In the genomic region with DNA sequence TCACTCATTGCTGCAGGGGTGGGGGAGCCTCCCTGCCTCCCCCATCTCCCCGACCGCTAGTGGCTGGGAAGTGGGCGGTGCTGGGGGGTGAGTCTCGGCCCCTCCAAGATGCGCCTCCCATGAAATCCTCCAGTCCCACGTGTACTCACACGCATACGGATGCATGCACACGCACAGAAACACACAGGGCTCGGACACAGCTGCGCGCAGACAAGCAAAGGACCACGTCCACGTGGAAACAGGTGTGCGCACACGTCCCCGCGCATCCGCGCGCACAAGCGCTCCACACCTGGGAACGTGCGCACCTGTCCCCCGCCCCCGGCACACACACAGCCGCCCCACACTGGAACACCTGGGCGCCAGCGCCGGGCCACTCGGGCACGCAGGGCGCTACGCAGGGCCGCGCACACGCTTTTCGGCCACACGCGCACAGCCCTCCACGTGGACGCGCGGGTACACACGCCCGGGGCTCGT, we compare ENCODE assay signal across 7 cellular contexts. TPM values are rescaled to one million over a fixed set of nuclear protein-coding genes. Genes with fewer than 3 reads are reported as not detected.
A peak's percentile ranks its signal among the peaks of the same experiment; 100 is the strongest.
DNase-seq lines count a peak whose midpoint lies in the region; ATAC-seq lines count a peak whose summit lies in the region.

No MANE protein-coding gene starts in this region.

- no peaks in the 10 kb centered on the region for H3K36me3 ChIP-seq in HUES64 (ENCODE audit: insufficient read depth, low read length)

- 2% methylated on average over 47 of the region's 47 CpGs for WGBS in HUES64

- H3K27ac ChIP-seq in HUES64 (ENCODE audit: low read depth, low read length): no peak overlapping the region

- no peak for ATAC-seq in HG03565 (IDR thresholded peaks at IDR 0.05; ENCODE audit: unreplicated experiment)

- peaks cover 15% of the 10 kb centered on the region for H3K9me3 ChIP-seq in HUES64 (ENCODE audit: insufficient read depth, low read depth, low read length)

- peak; percentile 80 for DNase-seq in activated CD8-positive, alpha-beta memory T cell treated with anti-CD3 and anti-CD28 coated beads for 24 hours
- DNase-seq in iPS-NIHi11 (ENCODE audit: low spot score) (peak; percentile 45), mesenteric fat pad (ENCODE audit: low spot score) (no peak), SHP77 treated with DMSO at 0.1 percent for 48 hours (lab: John Stamatoyannopoulos, UW) (no peak)
- DNase-seq in stimulated activated CD8-positive, alpha-beta memory T cell treated with anti-CD3 and anti-CD28 coated beads, Interleukin-15, amount 100 ng/mL, for 4 hours (ENCODE audit: low read depth in 2 of 2): peak; percentile 36 to 60

- H3K9ac ChIP-seq in HUES64 (ENCODE audit: low read depth, low read length): peak overlapping the region; percentile 48

- peaks cover 30% of the 10 kb centered on the region for H3K27me3 ChIP-seq in HUES64 (ENCODE audit: insufficient read depth, low read length)

- H3K4me1 ChIP-seq in HUES64 (ENCODE audit: insufficient read depth, low read length): no peaks in the 10 kb centered on the region

- H3K4me3 ChIP-seq in HUES64 (ENCODE audit: low read length): peak overlapping the region; percentile 74

RNA-seq across cellular contexts. Expression of a gene that starts 0.7 kb away (rescaled TPM):
- 2.6 TPM for polyA plus RNA-seq in HUES64 (2013, experiment 1 of 2)
- 3.7 TPM for polyA plus RNA-seq in HUES64 (2013, experiment 2 of 2)
- total RNA-seq in mesenteric fat pad: 3.3 TPM

RNA-seq across cellular contexts. Expression of a gene that starts 13.5 kb away (rescaled TPM):
- not detected for polyA plus RNA-seq in HUES64 (2013, experiment 1 of 2)
- not detected for polyA plus RNA-seq in HUES64 (2013, experiment 2 of 2)
- total RNA-seq in mesenteric fat pad: not detected

RNA-seq across cellular contexts. Expression of a gene that starts 23.0 kb away (rescaled TPM):
- 55.1 TPM for polyA plus RNA-seq in HUES64 (2013, experiment 1 of 2)
- polyA plus RNA-seq in HUES64 (2013, experiment 2 of 2): 47.5 TPM
- total RNA-seq in mesenteric fat pad: 72.7 TPM

RNA-seq across cellular contexts. Expression of a gene that starts 24.0 kb away (rescaled TPM):
- 12.9 TPM for polyA plus RNA-seq in HUES64 (2013, experiment 1 of 2)
- 14.9 TPM for polyA plus RNA-seq in HUES64 (2013, experiment 2 of 2)
- 12.1 TPM for total RNA-seq in mesenteric fat pad

Comparison
In these comparisons a context has a peak if more than half of its experiments do, and no peak if none do; other contexts are left out.
1. DNase-seq: peak in activated CD8-positive, alpha-beta memory T cell treated with anti-CD3 and anti-CD28 coated beads for 24 hours (single experiment), iPS-NIHi11 (single experiment) and stimulated activated CD8-positive, alpha-beta memory T cell treated with anti-CD3 and anti-CD28 coated beads, Interleukin-15, amount 100 ng/mL, for 4 hours (2 of 2); none in mesenteric fat pad (single experiment) and SHP77 treated with DMSO at 0.1 percent for 48 hours (single experiment).